ENCODE assay signal across 14 cellular contexts in genomic region chr9:90900130-90900529, GRCh38.
DNase-seq lines count a peak whose midpoint lies in the region; ATAC-seq and TF ChIP-seq lines count a peak whose summit lies in the region.
"Had no signal": no experiment of that assay in that cellular context is flagged by ENCODE, and none has a peak within 500 bp of the region (broad histone marks: within the 10 kb centered on the region; RNA-seq: fewer than 3 reads in every experiment).

No MANE protein-coding gene starts in this region.

- H3K9me3 ChIP-seq in heart right ventricle, result no peaks in the 10 kb centered on the region
- no peaks in the 10 kb centered on the region for H3K9me3 ChIP-seq in mucosa of descending colon
- no peaks in the 10 kb centered on the region for H3K9me3 ChIP-seq in ascending aorta

- H3K4me1 Mint-ChIP-seq in WTC11 (peaks cover 29% of the 10 kb centered on the region), osteocyte (ENCODE audit: unreplicated experiment) (no peaks in the 10 kb centered on the region)
- H3K4me1 Mint-ChIP-seq: activated naive CD4-positive, alpha-beta T cell treated with anti-CD3 and anti-CD28 coated beads, Interleukin-2, amount 50 U/mL, for 24 hours had no signal

- H3K9me3 Mint-ChIP-seq in WTC11 (peaks cover 21% of the 10 kb centered on the region), osteocyte (ENCODE audit: unreplicated experiment) (peaks cover 18% of the 10 kb centered on the region)
- H3K9me3 Mint-ChIP-seq: stimulated activated effector memory CD8-positive, alpha-beta T cell treated with anti-CD3 and anti-CD28 coated beads, Interleukin-12 subunit alpha, Interleukin-12 subunit beta, amount 100 ng/mL, for 72 hours had no signal

- H3K4me3 ChIP-seq in BJ (ENCODE audit: low read depth, low read length) (no peak overlapping the region), heart right ventricle (no peak overlapping the region), mucosa of descending colon (no peak overlapping the region), ascending aorta (no peak overlapping the region)

- no peaks in the 10 kb centered on the region for H3K36me3 ChIP-seq in BJ (ENCODE audit: control insufficient read depth, insufficient read depth, low read length)
- peaks cover 0 to 38% (median 0%) of the 10 kb centered on the region in 9 donors for H3K36me3 ChIP-seq in heart right ventricle
- no peaks in the 10 kb centered on the region for H3K36me3 ChIP-seq in mucosa of descending colon (ENCODE audit: low read depth)
- no peaks in the 10 kb centered on the region for H3K36me3 ChIP-seq in ascending aorta

- H3K36me3 Mint-ChIP-seq in WTC11 (peaks cover 4% of the 10 kb centered on the region; the same call in 1 of the 2 replicates), osteocyte (ENCODE audit: unreplicated experiment) (no peaks in the 10 kb centered on the region)
- H3K36me3 Mint-ChIP-seq: stimulated activated effector memory CD8-positive, alpha-beta T cell treated with anti-CD3 and anti-CD28 coated beads, Interleukin-12 subunit alpha, Interleukin-12 subunit beta, amount 100 ng/mL, for 72 hours had no signal

- no peak overlapping the region for H3K27ac Mint-ChIP-seq in WTC11
- no peak overlapping the region for H3K27ac Mint-ChIP-seq in osteocyte (ENCODE audit: unreplicated experiment)
- H3K27ac Mint-ChIP-seq: activated naive CD4-positive, alpha-beta T cell treated with anti-CD3 and anti-CD28 coated beads, Interleukin-2, amount 50 U/mL, for 24 hours; stimulated activated effector memory CD8-positive, alpha-beta T cell treated with anti-CD3 and anti-CD28 coated beads, Interleukin-12 subunit alpha, Interleukin-12 subunit beta, amount 100 ng/mL, for 72 hours had no signal

- ATAC-seq in WTC11, result peak; percentile 67
- ATAC-seq in heart right ventricle, result peak; percentile 88 to 98 (median 92)
- ATAC-seq in mucosa of descending colon, result no peak
- ATAC-seq: stimulated activated effector memory CD8-positive, alpha-beta T cell treated with anti-CD3 and anti-CD28 coated beads, Interleukin-12 subunit alpha, Interleukin-12 subunit beta, amount 100 ng/mL, for 72 hours had no signal

- no peak for DNase-seq in BJ (ENCODE audit: low read depth)
- no peak for DNase-seq in WTC11 (ENCODE audit: low spot score)
- DNase-seq in heart right ventricle, result peak; percentile 48 to 63
- no peak for DNase-seq in osteocyte (ENCODE audit: extremely low spot score, unreplicated experiment)
- no peak for DNase-seq in mucosa of descending colon
- no peak for DNase-seq in NCI-H2081 (lab: John Stamatoyannopoulos, UW)
- DNase-seq in stimulated activated CD4-positive, alpha-beta T cell treated with anti-CD3 and anti-CD28 coated beads, Interleukin-15, amount 100 ng/mL, for 24 hours, result no peak
- DNase-seq in ascending aorta (ENCODE audit: low spot score in 2 of 2), result no peak
- DNase-seq: GF-D8; GOT3; NCI-H2171; stimulated activated CD4-positive, alpha-beta T cell treated with anti-CD3 and anti-CD28 coated beads, Interleukin-4, amount 100 ng/mL, for 24 hours had no signal

- no peak overlapping the region for H3K4me3 Mint-ChIP-seq in WTC11
- no peak overlapping the region for H3K4me3 Mint-ChIP-seq in osteocyte (ENCODE audit: unreplicated experiment)
- H3K4me3 Mint-ChIP-seq: activated naive CD4-positive, alpha-beta T cell treated with anti-CD3 and anti-CD28 coated beads, Interleukin-2, amount 50 U/mL, for 24 hours; stimulated activated effector memory CD8-positive, alpha-beta T cell treated with anti-CD3 and anti-CD28 coated beads, Interleukin-12 subunit alpha, Interleukin-12 subunit beta, amount 100 ng/mL, for 72 hours had no signal

- H3K27ac ChIP-seq in heart right ventricle (peak overlapping the region in 3 of 10 donors; percentile 26 to 53 (median 39)), ascending aorta (no peak overlapping the region)

- no peaks in the 10 kb centered on the region for H3K27me3 Mint-ChIP-seq in WTC11 (ENCODE audit: low read depth)
- no peaks in the 10 kb centered on the region for H3K27me3 Mint-ChIP-seq in osteocyte (ENCODE audit: unreplicated experiment)
- H3K27me3 Mint-ChIP-seq: activated naive CD4-positive, alpha-beta T cell treated with anti-CD3 and anti-CD28 coated beads, Interleukin-2, amount 50 U/mL, for 24 hours had no signal

- WGBS in heart right ventricle, 2 donors, result 17 to 33% methylated on average over 5 of the region's 5 CpGs

- CTCF ChIA-PET in BJ (lab: Yijun Ruan, JAX), result interaction anchor here (0.8 kb wide), 1 partner anchor 9 kb away, joined by 3 read pairs; no protein-coding TSS in a partner anchor
- CTCF ChIA-PET in WTC11 (lab: Charles Lee), result interaction anchor here (1.1 to 1.4 kb wide), 2 partner anchors 9 to 15 kb away, joined by 4 to 6 read pairs; no protein-coding TSS in a partner anchor

- H3K27me3 ChIP-seq in BJ (ENCODE audit: control insufficient read depth, insufficient read depth, low read length) (peaks cover 2% of the 10 kb centered on the region; the same call in 1 of the 2 replicates), heart right ventricle (no peaks in the 10 kb centered on the region), ascending aorta (no peaks in the 10 kb centered on the region)

- TF ChIP-seq CTCF in BJ (IDR thresholded peaks at IDR 0.05; ENCODE audit: insufficient read depth, low read depth, low read length) (peak; percentile 31; the same call in 1 of the 2 replicates), WTC11 (IDR thresholded peaks at IDR 0.05) (no peak), heart right ventricle (IDR thresholded peaks at IDR 0.05) (peak; percentile 39 to 73 (median 53)), osteocyte (IDR thresholded peaks at IDR 0.05) (peak; percentile 19), mucosa of descending colon (IDR thresholded peaks at IDR 0.05) (no peak), ascending aorta (IDR thresholded peaks at IDR 0.05) (no peak)

- intact Hi-C loops in heart right ventricle (cut with DNase I), result loop anchor here in 1 of 10 donors (10.0 kb wide), 1 partner anchor 55 kb away; no protein-coding TSS in a partner anchor
- intact Hi-C loops in mucosa of descending colon (cut with DNase I, micrococcal nuclease), result no loop called here
- intact Hi-C loops in ascending aorta (cut with DNase I), result no loop called here

- H3K4me1 ChIP-seq in heart right ventricle, result peaks cover 0 to 10% (median 3%) of the 10 kb centered on the region in 9 donors
- no peaks in the 10 kb centered on the region for H3K4me1 ChIP-seq in mucosa of descending colon (ENCODE audit: low read depth)
- H3K4me1 ChIP-seq in ascending aorta, result no peaks in the 10 kb centered on the region

- POLR2A ChIA-PET in BJ (lab: Charles Lee) (no interaction called here), WTC11 (lab: Charles Lee) (no interaction called here)

TF ChIP-seq in WTC11, 78 proteins besides CTCF, POLR2A, EP300 and RAD21:
- TF ChIP-seq MXD4 (CRISPR knock-in tag; IDR thresholded peaks at IDR 0.05; ENCODE audit: borderline replicate concordance), result no peak
- TF ChIP-seq HMGXB4 (CRISPR knock-in tag; IDR thresholded peaks at IDR 0.05), result no peak
- peak; percentile 42; the same call in 1 of the 2 replicates for TF ChIP-seq TEAD4 (CRISPR knock-in tag; IDR thresholded peaks at IDR 0.05)
TF ChIP-seq in WTC11: peak in this region for 1.

Comparison
In these comparisons a context has a peak if more than half of its experiments do, and no peak if none do; other contexts are left out.
1. DNase-seq: peak in heart right ventricle (2 of 2); none in BJ (single experiment), WTC11 (single experiment), osteocyte (single experiment), mucosa of descending colon (0 of 3), NCI-H2081 (0 of 2), stimulated activated CD4-positive, alpha-beta T cell treated with anti-CD3 and anti-CD28 coated beads, Interleukin-15, amount 100 ng/mL, for 24 hours (single experiment) and ascending aorta (0 of 2).
2. CTCF ChIP-seq: peak in BJ (single experiment), heart right ventricle (9 of 9) and osteocyte (single experiment); none in WTC11 (single experiment), mucosa of descending colon (single experiment) and ascending aorta (0 of 3).